ENCODE assay signal across 1 cellular context in genomic region chr6:35731736-35732532, GRCh38.
A peak's percentile ranks its signal among the peaks of the same experiment; 100 is the strongest.
TF ChIP-seq lines count a peak whose summit lies in the region.

No MANE protein-coding gene starts in this region.

TF ChIP-seq in SK-N-SH treated with all-trans-retinoic acid at 6 μM for 48 hours, 23 proteins besides CTCF, POLR2A, EP300 and RAD21 (continued from another document):
- TF ChIP-seq PATZ1 (CRISPR knock-in tag; IDR thresholded peaks at IDR 0.05; ENCODE audit: borderline replicate concordance) (peak; percentile 93; the same call in 1 of the 2 replicates), SNAI2 (CRISPR knock-in tag; IDR thresholded peaks at IDR 0.05) (no peak), OSR1 (CRISPR knock-in tag; IDR thresholded peaks at IDR 0.05) (no peak), TCF4 (CRISPR knock-in tag; IDR thresholded peaks at IDR 0.05; ENCODE audit: borderline replicate concordance) (peak; percentile 28; the same call in 1 of the 2 replicates), ISL1 (CRISPR knock-in tag; IDR thresholded peaks at IDR 0.05) (no peak), ZNF8 (CRISPR knock-in tag; IDR thresholded peaks at IDR 0.05) (no peak), ZC3H10 (CRISPR knock-in tag; IDR thresholded peaks at IDR 0.05) (no peak), ESRRG (CRISPR knock-in tag; IDR thresholded peaks at IDR 0.05) (no peak), ZFP30 (CRISPR knock-in tag; IDR thresholded peaks at IDR 0.05) (no peak)
